In genomic region chr14:102320033-102320660, GRCh38 we compare ENCODE assay signal across 8 cellular contexts. TPM values are rescaled to one million over a fixed set of nuclear protein-coding genes. Genes with fewer than 3 reads are reported as not detected.
DNase-seq lines count a peak whose midpoint lies in the region; ATAC-seq and TF ChIP-seq lines count a peak whose summit lies in the region.

No MANE protein-coding gene starts in this region.

- no peak for TF ChIP-seq CTCF in RWPE2 (IDR thresholded peaks at IDR 0.05; ENCODE audit: poor library complexity, severe bottlenecking)
- TF ChIP-seq CTCF in progenitor cell of endocrine pancreas (IDR thresholded peaks at IDR 0.05; ENCODE audit: unreplicated experiment), result no peak

- H3K4me3 ChIP-seq in RWPE2 (ENCODE audit: severe bottlenecking), result peak overlapping the region; percentile 98

- peaks cover under 1% of the 10 kb centered on the region for H3K27me3 Mint-ChIP-seq in progenitor cell of endocrine pancreas

- peaks cover 16% of the 10 kb centered on the region for H3K4me1 Mint-ChIP-seq in progenitor cell of endocrine pancreas (ENCODE audit: low read depth)

- intact Hi-C loops in left ventricle myocardium superior (cut with micrococcal nuclease), result no loop called here

- WGBS in adipose tissue, 3 donors, result 4 to 6% (median 5%) methylated on average over 24 to 30 of the region's 30 CpGs

- peaks cover 18% of the 10 kb centered on the region for H3K4me1 ChIP-seq in RWPE2 (ENCODE audit: insufficient read depth, poor library complexity, severe bottlenecking)

- H3K27ac ChIP-seq in RWPE2 (ENCODE audit: poor library complexity, severe bottlenecking), result peak overlapping the region; percentile 67
- H3K27ac ChIP-seq in adipose tissue (ENCODE audit: low read depth, low read length), result peak overlapping the region; percentile 78

- DNase-seq in NCI-H510A treated with DMSO at 0.1 percent for 48 hours (lab: John Stamatoyannopoulos, UW) (peak; percentile 8), NCI-H510A (lab: John Stamatoyannopoulos, UW) (no peak), RWPE2 (ENCODE audit: low spot score) (no peak), left ventricle myocardium superior (peak; percentile 66), progenitor cell of endocrine pancreas (ENCODE audit: low spot score, unreplicated experiment) (no peak)

- H3K9me3 ChIP-seq in RWPE2 (ENCODE audit: severe bottlenecking), result no peaks in the 10 kb centered on the region

- H3K27ac Mint-ChIP-seq in progenitor cell of endocrine pancreas, result peak overlapping the region; percentile 94

- no peaks in the 10 kb centered on the region for H3K9me3 Mint-ChIP-seq in progenitor cell of endocrine pancreas (ENCODE audit: low read depth)

- ATAC-seq in HG03095 (IDR thresholded peaks at IDR 0.05; ENCODE audit: unreplicated experiment), result peak; percentile 10
- peak; percentile 7; the same call in 2 of the 3 replicates for ATAC-seq in RWPE2 (ENCODE audit: low read depth)
- ATAC-seq in left ventricle myocardium superior, result no peak
- no peak for ATAC-seq in GM19324 (IDR thresholded peaks at IDR 0.05; ENCODE audit: low FRiP score, unreplicated experiment)

- H3K4me3 Mint-ChIP-seq in progenitor cell of endocrine pancreas (ENCODE audit: low read depth), result peak overlapping the region; percentile 84

- peaks cover 10% of the 10 kb centered on the region; the same call in 1 of the 2 replicates for H3K36me3 ChIP-seq in RWPE2 (ENCODE audit: low read depth)

- H3K36me3 Mint-ChIP-seq in progenitor cell of endocrine pancreas (ENCODE audit: insufficient read depth), result no peaks in the 10 kb centered on the region

- no peaks in the 10 kb centered on the region for H3K27me3 ChIP-seq in RWPE2 (ENCODE audit: insufficient read depth, poor library complexity, severe bottlenecking)

RNA-seq across cellular contexts. Expression of gene ZNF839, which starts 0.6 kb away (rescaled TPM):
- polyA plus RNA-seq in adipose tissue, result 10 to 100 TPM in 1 of 3 donors, 1 to 10 TPM in 2; 5.6 to 10.0 (median 6.6) TPM
- 7.4 TPM for total RNA-seq in left ventricle myocardium superior
- 14.9 and 16.5 TPM in 2 replicates for total RNA-seq in progenitor cell of endocrine pancreas

RNA-seq across cellular contexts. Expression of gene MOK, which starts 15.2 kb away (rescaled TPM):
- polyA plus RNA-seq in adipose tissue, result 10 to 100 TPM in 2 of 3 donors, 1 to 10 TPM in 1; 8.7 to 19.7 (median 18.7) TPM
- total RNA-seq in left ventricle myocardium superior (10.9 TPM), progenitor cell of endocrine pancreas (34.8 and 38.7 TPM in 2 replicates)

RNA-seq across cellular contexts. Expression of gene CINP, which starts 42.5 kb away (rescaled TPM):
- 10 to 100 TPM; 36.9 to 46.3 (median 41.6) TPM for polyA plus RNA-seq in adipose tissue
- total RNA-seq in left ventricle myocardium superior, result 33.7 TPM
- 25.5 and 27.7 TPM in 2 replicates for total RNA-seq in progenitor cell of endocrine pancreas

RNA-seq across cellular contexts. Expression of gene TECPR2, which starts 42.6 kb away (rescaled TPM):
- polyA plus RNA-seq in adipose tissue, result 1 to 10 TPM; 3.3 to 6.1 (median 5.9) TPM
- total RNA-seq in left ventricle myocardium superior, result 22.5 TPM
- total RNA-seq in progenitor cell of endocrine pancreas, result 33.2 and 34.2 TPM in 2 replicates

Comparison
In these comparisons a context has a peak if more than half of its experiments do, and no peak if none do; other contexts are left out.
1. DNase-seq: peak in NCI-H510A treated with DMSO at 0.1 percent for 48 hours (single experiment) and left ventricle myocardium superior (single experiment); none in NCI-H510A (single experiment), RWPE2 (single experiment) and progenitor cell of endocrine pancreas (single experiment).
2. ATAC-seq: peak in HG03095 (single experiment) and RWPE2 (single experiment); none in left ventricle myocardium superior (single experiment) and GM19324 (single experiment).